ENCODE assay signal across 9 cellular contexts in the genomic region with DNA sequence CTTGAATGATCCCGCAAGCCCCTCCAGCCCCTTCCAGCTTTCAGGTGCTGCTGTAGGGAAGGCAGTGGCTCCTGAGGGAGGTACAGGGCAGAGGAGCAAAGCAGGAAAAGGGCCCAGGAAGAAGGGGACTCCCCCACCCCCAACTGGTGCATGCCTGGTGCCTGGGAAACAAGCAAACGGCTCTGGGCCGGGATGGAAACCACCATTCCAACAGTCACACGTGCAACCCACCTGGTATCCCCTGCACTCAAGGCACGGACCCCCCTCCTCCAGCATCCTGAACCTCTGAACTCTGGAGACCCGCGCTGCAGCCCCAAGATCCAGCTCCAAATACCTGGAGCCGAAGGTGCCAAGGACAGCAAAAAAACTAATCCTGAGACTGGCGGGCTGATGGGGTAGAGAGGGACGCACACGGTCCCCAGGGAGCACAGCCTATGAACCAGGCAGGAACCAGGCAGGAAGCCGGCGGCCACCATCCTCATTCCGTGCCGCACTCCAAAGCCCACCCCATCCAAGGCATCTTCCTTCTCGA. TPM values are rescaled to one million over a fixed set of nuclear protein-coding genes. Genes with fewer than 3 reads are reported as not detected.
DNase-seq lines count a peak whose midpoint lies in the region; TF ChIP-seq lines count a peak whose summit lies in the region.
"Had no signal": no experiment of that assay in that cellular context is flagged by ENCODE, and none has a peak within 500 bp of the region (broad histone marks: within the 10 kb centered on the region; RNA-seq: fewer than 3 reads in every experiment).

No MANE protein-coding gene starts in this region.

- TF ChIP-seq POLR2A in breast epithelium (IDR thresholded peaks at IDR 0.05): no peak

- peak overlapping the region; percentile 39 for H3K4me3 Mint-ChIP-seq in activated naive CD4-positive, alpha-beta T cell treated with anti-CD3 and anti-CD28 coated beads, Interleukin-2, amount 50 U/mL, for 24 hours

- intact Hi-C loops in breast epithelium (cut with DNase I; ENCODE audit: low total_unique reads): no loop called here

- H3K27ac ChIP-seq in breast epithelium (peak overlapping the region; percentile 59 to 68), mesodermal cell (ENCODE audit: low read depth, low read length, severe bottlenecking) (no peak overlapping the region), urinary bladder (ENCODE audit: low read depth) (no peak overlapping the region)
- H3K27ac ChIP-seq: SJCRH30 had no signal

- H3K9me3 Mint-ChIP-seq in activated naive CD4-positive, alpha-beta T cell treated with anti-CD3 and anti-CD28 coated beads, Interleukin-2, amount 50 U/mL, for 24 hours: no peaks in the 10 kb centered on the region

- H3K9me3 ChIP-seq in breast epithelium (no peaks in the 10 kb centered on the region), mesodermal cell (ENCODE audit: control insufficient read depth, low read length) (no peaks in the 10 kb centered on the region)
- H3K9me3 ChIP-seq: SJCRH30 had no signal

- H3K27ac Mint-ChIP-seq in activated naive CD4-positive, alpha-beta T cell treated with anti-CD3 and anti-CD28 coated beads, Interleukin-2, amount 50 U/mL, for 24 hours: no peak overlapping the region

- no peaks in the 10 kb centered on the region for H3K36me3 Mint-ChIP-seq in activated naive CD4-positive, alpha-beta T cell treated with anti-CD3 and anti-CD28 coated beads, Interleukin-2, amount 50 U/mL, for 24 hours

- peaks cover 11% of the 10 kb centered on the region for H3K4me1 Mint-ChIP-seq in activated naive CD4-positive, alpha-beta T cell treated with anti-CD3 and anti-CD28 coated beads, Interleukin-2, amount 50 U/mL, for 24 hours

- H3K4me3 ChIP-seq in breast epithelium (peak overlapping the region; percentile 45 to 71 (median 62)), mesodermal cell (ENCODE audit: extremely low read depth, insufficient read depth, low read length, poor library complexity, severe bottlenecking) (peak overlapping the region; percentile 53), urinary bladder (ENCODE audit: low read depth, low read length) (peak overlapping the region; percentile 44)

- H3K36me3 ChIP-seq in breast epithelium: no peaks in the 10 kb centered on the region
- H3K36me3 ChIP-seq in mesodermal cell (ENCODE audit: control insufficient read depth, insufficient read depth, low read length): no peaks in the 10 kb centered on the region
- no peaks in the 10 kb centered on the region for H3K36me3 ChIP-seq in urinary bladder (ENCODE audit: insufficient read depth)
- H3K36me3 ChIP-seq: SJCRH30 had no signal

- H3K27me3 Mint-ChIP-seq in activated naive CD4-positive, alpha-beta T cell treated with anti-CD3 and anti-CD28 coated beads, Interleukin-2, amount 50 U/mL, for 24 hours: peaks cover 34% of the 10 kb centered on the region

- TF ChIP-seq CTCF in breast epithelium (IDR thresholded peaks at IDR 0.05): no peak

- no peak for DNase-seq in activated naive CD4-positive, alpha-beta T cell treated with Interleukin-2 at 50 U/mL for 16 hours
- DNase-seq in breast epithelium (ENCODE audit: low spot score in 2 of 2): no peak
- DNase-seq in SW 1271 (lab: John Stamatoyannopoulos, UW): no peak
- DNase-seq in NCI-H1048 (lab: John Stamatoyannopoulos, UW): no peak
- no peak for DNase-seq in AG08396 (ENCODE audit: low spot score)

- 9 to 13% methylated on average over 11 of the region's 16 CpGs for WGBS in mesodermal cell (ENCODE audit: insufficient coverage in 2 of 2), 2 experiments
- 14% methylated on average over 16 of the region's 16 CpGs for WGBS in urinary bladder

- peaks cover 0 to 23% of the 10 kb centered on the region in 2 donors for H3K27me3 ChIP-seq in breast epithelium

- peaks cover 0 to 6% of the 10 kb centered on the region in 2 donors for H3K4me1 ChIP-seq in breast epithelium
- peaks cover 3% of the 10 kb centered on the region for H3K4me1 ChIP-seq in mesodermal cell (ENCODE audit: control insufficient read depth, insufficient read depth, low read length, poor library complexity, severe bottlenecking)
- H3K4me1 ChIP-seq in urinary bladder (ENCODE audit: insufficient read depth): no peaks in the 10 kb centered on the region
- H3K4me1 ChIP-seq: SJCRH30 had no signal

RNA-seq across cellular contexts. Expression of a gene that starts 0.5 kb away (rescaled TPM):
- total RNA-seq in breast epithelium (1 to 10 TPM; 3.3 to 7.9 (median 3.7) TPM), urinary bladder (4.8 TPM)
- 0.70 TPM for polyA plus RNA-seq in mesodermal cell (2013, experiment 1 of 2)
- 0.86 TPM for polyA plus RNA-seq in mesodermal cell (2013, experiment 2 of 2)
- polyA plus RNA-seq in urinary bladder: 5.5 TPM
- total RNA-seq: SJCRH30 had no signal

RNA-seq across cellular contexts. Expression of a gene that starts 24.4 kb away (rescaled TPM):
- under 1 TPM; under 0.01 to 0.88 (median 0.16) TPM for total RNA-seq in breast epithelium
- 0.15 TPM for polyA plus RNA-seq in mesodermal cell (2013, experiment 1 of 2)
- polyA plus RNA-seq in mesodermal cell (2013, experiment 2 of 2): 0.10 TPM
- 2.7 TPM for total RNA-seq in urinary bladder
- polyA plus RNA-seq in urinary bladder: 0.79 TPM
- total RNA-seq: SJCRH30 had no signal

Comparison
In these comparisons a context has a peak if more than half of its experiments do, and no peak if none do; other contexts are left out.
1. H3K27ac ChIP-seq: peak in breast epithelium (2 of 2); none in mesodermal cell (single experiment) and urinary bladder (single experiment).
2. Peak in every context shown above with its lines, with median percentiles within 50 percentile points of each other: H3K4me3 ChIP-seq.